24 cellular contexts compared by ENCODE assay signal in genomic region chr17:64071111-64071510, GRCh38. TPM values are rescaled to one million over a fixed set of nuclear protein-coding genes. Genes with fewer than 3 reads are reported as not detected.
"Had no signal": no experiment of that assay in that cellular context is flagged by ENCODE, and none has a peak within 500 bp of the region (broad histone marks: within the 10 kb centered on the region; RNA-seq: fewer than 3 reads in every experiment).

No MANE protein-coding gene starts in this region.

- H3K27ac ChIP-seq: brain microvascular endothelial cell, cardiac muscle cell, SJSA1, VCaP had no signal

- H3K27ac Mint-ChIP-seq: activated CD4-positive, alpha-beta T cell treated with anti-CD3 and anti-CD28 coated beads for 36 hours; activated CD8-positive, alpha-beta T cell treated with anti-CD3 and anti-CD28 coated beads, Interleukin-2, amount 10 ng/mL, durations not matched to agents 7 days and 5 days; activated naive CD4-positive, alpha-beta T cell treated with anti-CD3 and anti-CD28 coated beads, Interleukin-2, amount 50 U/mL, for 72 hours; T-helper 17 cell had no signal

- ATAC-seq: activated CD4-positive, alpha-beta T cell treated with anti-CD3 and anti-CD28 coated beads for 36 hours; activated CD8-positive, alpha-beta T cell treated with anti-CD3 and anti-CD28 coated beads, Interleukin-2, amount 10 ng/mL, durations not matched to agents 7 days and 5 days; activated naive CD4-positive, alpha-beta T cell treated with anti-CD3 and anti-CD28 coated beads, Interleukin-2, amount 50 U/mL, for 72 hours; SK-N-SH treated with all-trans-retinoic acid at 6 μM for 48 hours; T-helper 17 cell had no signal

- H3K4me1 ChIP-seq: SJSA1 had no signal

- H3K4me3 ChIP-seq: cardiac muscle cell, SJSA1 had no signal

- H3K36me3 ChIP-seq: cardiac muscle cell had no signal

- DNase-seq: activated CD4-positive, alpha-beta T cell treated with anti-CD3 and anti-CD28 coated beads for 36 hours; activated CD4-positive, alpha-beta T cell treated with anti-CD3 and anti-CD28 coated beads, Interleukin-2, amount 50 U/mL, for 4 hours; activated CD8-positive, alpha-beta memory T cell treated with anti-CD3 and anti-CD28 coated beads, Interleukin-2, amount 50 U/mL, for 48 hours; activated CD8-positive, alpha-beta T cell treated with anti-CD3 and anti-CD28 coated beads, Interleukin-2, amount 10 ng/mL, durations not matched to agents 7 days and 5 days; activated effector memory CD4-positive, alpha-beta T cell treated with Interleukin-2 at 50 U/mL for 16 hours; activated naive CD4-positive, alpha-beta T cell treated with Interleukin-2 at 50 U/mL for 16 hours; activated T-cell treated with anti-CD3 and anti-CD28 coated beads, Interleukin-2, amount 50 U/mL, for 1 hour; brain microvascular endothelial cell; Kasumi-1; KBM-7; NCI-H1105 treated with DMSO at 0.1 percent for 48 hours; NCI-H1436 treated with DMSO at 0.1 percent for 48 hours; NCI-H187; NCI-H2081; NCI-H446; NCI-H524; SHP77; SW 1271; T-helper 17 cell had no signal

- H3K4me3 Mint-ChIP-seq: activated CD4-positive, alpha-beta T cell treated with anti-CD3 and anti-CD28 coated beads for 36 hours; activated CD8-positive, alpha-beta T cell treated with anti-CD3 and anti-CD28 coated beads, Interleukin-2, amount 10 ng/mL, durations not matched to agents 7 days and 5 days; T-helper 17 cell had no signal

- H3K27me3 ChIP-seq: brain microvascular endothelial cell, cardiac muscle cell, SJSA1 had no signal

- H3K27me3 Mint-ChIP-seq: activated CD4-positive, alpha-beta T cell treated with anti-CD3 and anti-CD28 coated beads for 36 hours; T-helper 17 cell had no signal

RNA-seq across cellular contexts. Expression of gene ICAM2, which starts 50.7 kb away (rescaled TPM):
- total RNA-seq: cardiac muscle cell had no signal
